8 cellular contexts compared by ENCODE assay signal in genomic region chr10:100999742-101000601, GRCh38. TPM values are rescaled to one million over a fixed set of nuclear protein-coding genes. Genes with fewer than 3 reads are reported as not detected.
A peak's percentile ranks its signal among the peaks of the same experiment; 100 is the strongest.
DNase-seq lines count a peak whose midpoint lies in the region; ATAC-seq and TF ChIP-seq lines count a peak whose summit lies in the region.

Gene LZTS2 (plus strand): TSS chr10:100999808. CDS start chr10:101002539, 2,731 bp downstream.

- intact Hi-C loops in colonic mucosa (cut with DNase I) (no loop called here), right lobe of liver (cut with DNase I) (loop anchor here in 1 of 2 donors (10.0 kb wide), 1 partner anchor 335 kb away; no protein-coding TSS in a partner anchor)

- H3K9ac ChIP-seq in colonic mucosa (ENCODE audit: low read depth in 2 of 2, low read length in 2 of 2) = peak within 1 kb of the TSS; percentile 96 to 97

- 63% methylated on average over 6 of the region's 59 CpGs for WGBS in right lobe of liver (ENCODE audit: insufficient coverage, low coverage, low lambda C conversion rate, missing lambda C conversion rate)

- H3K4me3 ChIP-seq in GM12875 (ENCODE audit: low read depth, low read length) (peak within 1 kb of the TSS; percentile 89), colonic mucosa (peak within 1 kb of the TSS; percentile 89), right lobe of liver (peak within 1 kb of the TSS; percentile 77 to 81 (median 78))

- H3K27me3 ChIP-seq in colonic mucosa (no peaks in the 10 kb centered on the region), right lobe of liver (no peaks in the 10 kb centered on the region)

- DNase-seq in NCI-H2227 treated with DMSO at 0.1 percent for 48 hours (lab: John Stamatoyannopoulos, UW) (peak; percentile 16), colonic mucosa (no peak), right lobe of liver (no peak), superior temporal gyrus (ENCODE audit: extremely low spot score) (peak; percentile 45), NOMO-1 treated with dmso at 0.1 percent for 144 hours (lab: John Stamatoyannopoulos, UW; ENCODE audit: unreplicated experiment) (no peak)

- TF ChIP-seq CTCF in GM12875 (IDR thresholded peaks at IDR 0.05; ENCODE audit: borderline replicate concordance, insufficient read depth, low read depth, low read length) = no peak
- TF ChIP-seq CTCF in colonic mucosa (IDR thresholded peaks at IDR 0.05) = no peak
- TF ChIP-seq CTCF in right lobe of liver (IDR thresholded peaks at IDR 0.05) = no peak

- H3K36me3 ChIP-seq in colonic mucosa (no peaks in the 10 kb centered on the region), right lobe of liver (no peaks in the 10 kb centered on the region)

- ATAC-seq in right lobe of liver = no peak
- no peak for ATAC-seq in HG03521 (IDR thresholded peaks at IDR 0.05; ENCODE audit: unreplicated experiment)
- no peak for ATAC-seq in HG03457 (IDR thresholded peaks at IDR 0.05; ENCODE audit: unreplicated experiment)

- no peak for TF ChIP-seq POLR2A in right lobe of liver (IDR thresholded peaks at IDR 0.05)

- H3K27ac ChIP-seq in colonic mucosa (peak within 1 kb of the TSS; percentile 95), right lobe of liver (peak within 1 kb of the TSS; percentile 96 to 100 (median 97))

- H3K9me3 ChIP-seq in colonic mucosa (no peaks in the 10 kb centered on the region), right lobe of liver (no peaks in the 10 kb centered on the region)

- H3K4me1 ChIP-seq in colonic mucosa = peaks cover 21% of the 10 kb centered on the region
- peaks cover 0 to 18% (median 3%) of the 10 kb centered on the region in 4 donors for H3K4me1 ChIP-seq in right lobe of liver

RNA-seq across cellular contexts. Expression of gene LZTS2, which starts in this region (rescaled TPM):
- 10 to 100 TPM; 30.8 to 36.5 TPM for total RNA-seq in colonic mucosa
- total RNA-seq in right lobe of liver = 10 to 100 TPM in 3 of 6 experiments, 1 to 10 TPM in 3; 5.6 to 17.5 (median 11.0) TPM

Comparison
In these comparisons a context has a peak if more than half of its experiments do, and no peak if none do; other contexts are left out.
1. DNase-seq: peak in NCI-H2227 treated with DMSO at 0.1 percent for 48 hours (single experiment) and superior temporal gyrus (single experiment); none in colonic mucosa (single experiment), right lobe of liver (0 of 3) and NOMO-1 treated with dmso at 0.1 percent for 144 hours (single experiment).
2. Peak in every context shown above with its lines, with median percentiles within 50 percentile points of each other: H3K4me3 ChIP-seq.